Comparison of ENCODE assay signal across 8 cellular contexts in the genomic region with DNA sequence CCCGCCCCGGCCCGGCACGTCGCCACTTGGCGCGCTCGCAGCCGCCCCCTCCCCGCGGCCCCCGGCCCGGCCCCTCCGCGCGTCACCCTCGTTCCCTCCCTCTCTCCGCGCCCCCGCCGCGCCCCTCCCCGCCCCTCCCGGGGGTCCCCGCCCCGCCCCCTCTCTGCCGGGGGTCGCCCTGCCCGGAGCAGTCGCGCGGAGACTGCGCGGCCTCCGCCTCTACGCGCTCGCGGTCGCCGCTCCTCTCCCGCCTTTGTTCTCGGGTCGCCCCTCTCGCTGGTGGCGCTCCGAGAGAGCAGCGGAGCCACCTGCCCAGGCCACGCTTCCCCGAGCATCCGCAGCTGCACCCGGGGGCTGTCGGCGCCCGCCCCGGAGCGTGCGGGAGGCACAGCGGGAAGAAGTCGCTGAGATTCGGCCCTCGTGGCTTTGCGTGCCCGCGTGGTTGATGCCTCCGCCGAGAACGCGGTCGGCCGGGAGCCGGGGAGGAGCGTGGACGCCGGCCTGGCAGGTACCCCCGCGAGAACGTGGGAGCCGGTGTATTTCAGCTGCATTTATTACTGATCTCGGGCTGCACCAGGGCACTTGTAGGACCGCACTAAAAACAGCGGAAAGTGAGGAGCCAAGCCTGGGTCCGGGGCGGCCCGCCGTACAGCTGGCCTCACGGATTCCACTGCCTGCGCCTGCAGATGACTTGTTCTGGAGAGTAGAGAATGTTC. TPM values are rescaled to one million over a fixed set of nuclear protein-coding genes. Genes with fewer than 3 reads are reported as not detected.
A peak's percentile ranks its signal among the peaks of the same experiment; 100 is the strongest.
DNase-seq lines count a peak whose midpoint lies in the region; ATAC-seq and TF ChIP-seq lines count a peak whose summit lies in the region.

No MANE protein-coding gene starts in this region.

- H3K4me1 ChIP-seq in OCI-LY7 (ENCODE audit: insufficient read depth, low read length, poor library complexity, severe bottlenecking): peaks cover 26% of the 10 kb centered on the region
- H3K4me1 ChIP-seq in subcutaneous abdominal adipose tissue (ENCODE audit: control insufficient read depth in 5 of 5, insufficient read depth in 5 of 5, low read length in 5 of 5): peaks cover 2 to 26% (median 23%) of the 10 kb centered on the region in 5 donors

- peaks cover 36% of the 10 kb centered on the region for H3K79me2 ChIP-seq in OCI-LY7 (ENCODE audit: insufficient read depth, low read depth, low read length)

- peak overlapping the region; percentile 57 for H3K27ac ChIP-seq in OCI-LY7 (ENCODE audit: low read depth, low read length, poor library complexity, severe bottlenecking)
- H3K27ac ChIP-seq in subcutaneous abdominal adipose tissue (ENCODE audit: low read depth, low read length): peak overlapping the region; percentile 87

- H3K9me3 ChIP-seq in OCI-LY7 (ENCODE audit: low read length): no peaks in the 10 kb centered on the region
- no peaks in the 10 kb centered on the region for H3K9me3 ChIP-seq in subcutaneous abdominal adipose tissue (ENCODE audit: control insufficient read depth in 5 of 5, low read length in 5 of 5)

- POLR2A ChIA-PET in OCI-LY7 (lab: Charles Lee): interaction anchor here (0.8 to 2.7 kb wide), 6 partner anchors 10 to 42 kb away, joined by 3 to 12 read pairs (median 5); partner anchors contain the start of gene C6orf120

- peak; percentile 54 for DNase-seq in AG08396 (ENCODE audit: low spot score)
- DNase-seq in OCI-LY7 (ENCODE audit: low spot score): peak; percentile 84
- no peak for DNase-seq in fibroblast of mammary gland (ENCODE audit: low read depth)
- DNase-seq in nephron progenitor cell: peak; percentile 87

- peak overlapping the region; percentile 88 for H2AFZ ChIP-seq in OCI-LY7 (ENCODE audit: low read length)

- peaks cover 20% of the 10 kb centered on the region for H3K36me3 Mint-ChIP-seq in activated T-helper 17 cell treated with anti-CD3 and anti-CD28 coated beads, Interleukin-2, amount 50 U/mL, for 72 hours (ENCODE audit: low read depth)
- peaks cover 15% of the 10 kb centered on the region for H3K36me3 Mint-ChIP-seq in nephron progenitor cell (ENCODE audit: low read depth)

- peak overlapping the region; percentile 23 for H3K27ac Mint-ChIP-seq in activated T-helper 17 cell treated with anti-CD3 and anti-CD28 coated beads, Interleukin-2, amount 50 U/mL, for 72 hours
- H3K27ac Mint-ChIP-seq in nephron progenitor cell: peak overlapping the region; percentile 93

- H3K4me3 Mint-ChIP-seq in activated T-helper 17 cell treated with anti-CD3 and anti-CD28 coated beads, Interleukin-2, amount 50 U/mL, for 72 hours: peak overlapping the region; percentile 76
- peak overlapping the region; percentile 81 for H3K4me3 Mint-ChIP-seq in nephron progenitor cell

- H3K9me3 Mint-ChIP-seq in activated T-helper 17 cell treated with anti-CD3 and anti-CD28 coated beads, Interleukin-2, amount 50 U/mL, for 72 hours: no peaks in the 10 kb centered on the region
- H3K9me3 Mint-ChIP-seq in nephron progenitor cell: no peaks in the 10 kb centered on the region

- BruUV-seq in OCI-LY7 (replicated peaks; lab: Mats Ljungman, UMichigan): no TSS peak

- no peaks in the 10 kb centered on the region for H3K9me2 ChIP-seq in OCI-LY7 (ENCODE audit: insufficient read depth, low read length)

- intact Hi-C loops in OCI-LY7 (cut with micrococcal nuclease; ENCODE audit: unreplicated experiment): loop anchor here (1.0 kb wide), 1 partner anchor 27 kb away; the partner anchor contains the start of genes DYNLT2 and ERMARD

- peak overlapping the region; percentile 88 for H3K4me2 ChIP-seq in OCI-LY7 (ENCODE audit: low read length)

- no peaks in the 10 kb centered on the region for H3K27me3 Mint-ChIP-seq in activated T-helper 17 cell treated with anti-CD3 and anti-CD28 coated beads, Interleukin-2, amount 50 U/mL, for 72 hours
- H3K27me3 Mint-ChIP-seq in nephron progenitor cell (ENCODE audit: low read depth, poor library complexity): peaks cover 3% of the 10 kb centered on the region

- peaks cover 18% of the 10 kb centered on the region for H4K20me1 ChIP-seq in OCI-LY7 (ENCODE audit: insufficient read depth, low read length)

- CTCF ChIA-PET in OCI-LY7 (lab: Charles Lee; ENCODE audit: unreplicated experiment): no interaction called here

- peak; percentile 32 for ATAC-seq in GM18870 (IDR thresholded peaks at IDR 0.05; ENCODE audit: unreplicated experiment)
- peak; percentile 34 for ATAC-seq in HG03108 (IDR thresholded peaks at IDR 0.05; ENCODE audit: unreplicated experiment)
- ATAC-seq in activated T-helper 17 cell treated with anti-CD3 and anti-CD28 coated beads, Interleukin-2, amount 50 U/mL, for 72 hours (replicated peaks): peak; percentile 41

- H3K4me1 Mint-ChIP-seq in activated T-helper 17 cell treated with anti-CD3 and anti-CD28 coated beads, Interleukin-2, amount 50 U/mL, for 72 hours: peaks cover 14% of the 10 kb centered on the region
- H3K4me1 Mint-ChIP-seq in nephron progenitor cell: peaks cover 63% of the 10 kb centered on the region

- no peaks in the 10 kb centered on the region for H3K27me3 ChIP-seq in subcutaneous abdominal adipose tissue (ENCODE audit: control insufficient read depth in 5 of 5, insufficient read depth in 4 of 5, low read length in 5 of 5)

- peak overlapping the region in 4 of 5 donors; percentile 63 to 79 (median 73) for H3K9ac ChIP-seq in subcutaneous abdominal adipose tissue (ENCODE audit: low read length in 5 of 5)

- H3K4me3 ChIP-seq in OCI-LY7 (ENCODE audit: low read depth, low read length, poor library complexity, severe bottlenecking) (peak overlapping the region; percentile 76), fibroblast of mammary gland (ENCODE audit: control insufficient read depth, low read depth, low read length) (peak overlapping the region; percentile 48), subcutaneous abdominal adipose tissue (ENCODE audit: low read depth in 1 of 5, low read length in 5 of 5) (peak overlapping the region in 4 of 5 donors; percentile 67 to 82 (median 73))

- TF ChIP-seq CTCF in OCI-LY7 (conservative IDR thresholded peaks at IDR 0.05; ENCODE audit: low read length) (no peak), fibroblast of mammary gland (conservative IDR thresholded peaks at IDR 0.05; ENCODE audit: control insufficient read depth, insufficient read depth, low read depth, low read length) (no peak), nephron progenitor cell (IDR thresholded peaks at IDR 0.05) (no peak)

- H3K36me3 ChIP-seq in OCI-LY7 (ENCODE audit: insufficient read depth, low read length): peaks cover 8% of the 10 kb centered on the region
- no peaks in the 10 kb centered on the region for H3K36me3 ChIP-seq in subcutaneous abdominal adipose tissue (ENCODE audit: control insufficient read depth in 5 of 5, insufficient read depth in 5 of 5, low read length in 5 of 5)

RNA-seq across cellular contexts. Expression of gene PHF10, which starts 0.4 kb away (rescaled TPM):
- 42.5 and 45.1 TPM in 2 replicates for total RNA-seq in OCI-LY7 (2014; rRNA removed; shearing (Covaris generic))
- 74.1 and 86.2 TPM in 2 replicates for total RNA-seq in OCI-LY7 (2022)
- total RNA-seq in activated T-helper 17 cell treated with anti-CD3 and anti-CD28 coated beads, Interleukin-2, amount 50 U/mL, for 72 hours: 10 to 100 TPM; 68.4 to 84.5 TPM

RNA-seq across cellular contexts. Expression of gene C6orf120, which starts 22.8 kb away (rescaled TPM):
- total RNA-seq in OCI-LY7 (2014; rRNA removed; shearing (Covaris generic)): 30.3 and 31.0 TPM in 2 replicates
- total RNA-seq in OCI-LY7 (2022): 19.0 and 21.3 TPM in 2 replicates
- total RNA-seq in activated T-helper 17 cell treated with anti-CD3 and anti-CD28 coated beads, Interleukin-2, amount 50 U/mL, for 72 hours: 10 to 100 TPM; 12.0 to 14.6 TPM

RNA-seq across cellular contexts. Expression of gene WDR27, which starts 22.9 kb away (rescaled TPM):
- total RNA-seq in OCI-LY7 (2014; rRNA removed; shearing (Covaris generic)): 69.5 and 77.2 TPM in 2 replicates
- total RNA-seq in OCI-LY7 (2022): 107 and 108 TPM in 2 replicates
- 10 to 100 TPM; 38.3 to 39.9 TPM for total RNA-seq in activated T-helper 17 cell treated with anti-CD3 and anti-CD28 coated beads, Interleukin-2, amount 50 U/mL, for 72 hours

RNA-seq across cellular contexts. Expression of gene DYNLT2, which starts 26.7 kb away (rescaled TPM):
- 7.7 and 10.9 TPM in 2 replicates for total RNA-seq in OCI-LY7 (2014; rRNA removed; shearing (Covaris generic))
- 6.4 and 7.5 TPM in 2 replicates for total RNA-seq in OCI-LY7 (2022)
- 1 to 10 TPM; 1.6 to 3.1 TPM for total RNA-seq in activated T-helper 17 cell treated with anti-CD3 and anti-CD28 coated beads, Interleukin-2, amount 50 U/mL, for 72 hours

RNA-seq across cellular contexts. Expression of gene ERMARD, which starts 26.7 kb away (rescaled TPM):
- 16.5 and 23.2 TPM in 2 replicates for total RNA-seq in OCI-LY7 (2014; rRNA removed; shearing (Covaris generic))
- 35.3 and 42.3 TPM in 2 replicates for total RNA-seq in OCI-LY7 (2022)
- 10 to 100 TPM; 25.5 to 28.3 TPM for total RNA-seq in activated T-helper 17 cell treated with anti-CD3 and anti-CD28 coated beads, Interleukin-2, amount 50 U/mL, for 72 hours
